In genomic region chr6:169098136-169098535, GRCh38 we compare ENCODE assay signal across 17 cellular contexts.
"Had no signal": no experiment of that assay in that cellular context is flagged by ENCODE, and none has a peak within 500 bp of the region (broad histone marks: within the 10 kb centered on the region; RNA-seq: fewer than 3 reads in every experiment).

No MANE protein-coding gene starts in this region.

- H3K27ac ChIP-seq: esophagus squamous epithelium, vagina had no signal

- H3K27ac Mint-ChIP-seq: activated CD4-positive, alpha-beta T cell treated with anti-CD3 and anti-CD28 coated beads, Interleukin-2, amount 10 ng/mL, durations not matched to agents 24 days and 14 days; activated CD8-positive, alpha-beta T cell treated with anti-CD3 and anti-CD28 coated beads, Interleukin-2, amount 10 ng/mL, durations not matched to agents 7 days and 5 days; activated naive CD4-positive, alpha-beta T cell treated with anti-CD3 and anti-CD28 coated beads for 36 hours; effector memory CD8-positive, alpha-beta T cell; naive thymus-derived CD8-positive, alpha-beta T cell had no signal

- DNase-seq: activated CD4-positive, alpha-beta T cell treated with anti-CD3 and anti-CD28 coated beads, Interleukin-2, amount 10 ng/mL, durations not matched to agents 24 days and 14 days; activated CD8-positive, alpha-beta T cell treated with anti-CD3 and anti-CD28 coated beads, Interleukin-2, amount 10 ng/mL, durations not matched to agents 7 days and 5 days; activated naive CD4-positive, alpha-beta T cell treated with anti-CD3 and anti-CD28 coated beads for 36 hours; activated T-cell treated with anti-CD3 and anti-CD28 coated beads, Interleukin-2, amount 50 U/mL, for 4 hours; aorta; effector memory CD8-positive, alpha-beta T cell; esophagus squamous epithelium; foreskin fibroblast; mesenchymal stem cell; mucosa of descending colon; naive thymus-derived CD8-positive, alpha-beta T cell; posterior cingulate gyrus; sigmoid colon; stimulated activated naive CD8-positive, alpha-beta T cell treated with anti-CD3 and anti-CD28 coated beads, Interleukin-15, Interleukin-2, amounts not matched to agents 100 U/mL and 50 U/mL, for 24 hours; substantia nigra had no signal

- H3K4me3 Mint-ChIP-seq: activated CD4-positive, alpha-beta T cell treated with anti-CD3 and anti-CD28 coated beads, Interleukin-2, amount 10 ng/mL, durations not matched to agents 24 days and 14 days; activated CD8-positive, alpha-beta T cell treated with anti-CD3 and anti-CD28 coated beads, Interleukin-2, amount 10 ng/mL, durations not matched to agents 7 days and 5 days; activated naive CD4-positive, alpha-beta T cell treated with anti-CD3 and anti-CD28 coated beads for 36 hours; activated T-cell treated with anti-CD3 and anti-CD28 coated beads, Interleukin-2, amount 50 U/mL, for 4 hours; effector memory CD8-positive, alpha-beta T cell; naive thymus-derived CD8-positive, alpha-beta T cell had no signal

- H3K9me3 Mint-ChIP-seq: activated CD4-positive, alpha-beta T cell treated with anti-CD3 and anti-CD28 coated beads, Interleukin-2, amount 10 ng/mL, durations not matched to agents 24 days and 14 days; activated naive CD4-positive, alpha-beta T cell treated with anti-CD3 and anti-CD28 coated beads for 36 hours; activated T-cell treated with anti-CD3 and anti-CD28 coated beads, Interleukin-2, amount 50 U/mL, for 4 hours; effector memory CD8-positive, alpha-beta T cell had no signal

- H3K27me3 ChIP-seq: esophagus squamous epithelium, sigmoid colon, tibial nerve, vagina had no signal

- H3K27me3 Mint-ChIP-seq: activated CD4-positive, alpha-beta T cell treated with anti-CD3 and anti-CD28 coated beads, Interleukin-2, amount 10 ng/mL, durations not matched to agents 24 days and 14 days had no signal

- H3K4me3 ChIP-seq: esophagus squamous epithelium, mucosa of descending colon, sigmoid colon, tibial nerve, vagina had no signal

- H3K36me3 ChIP-seq: esophagus squamous epithelium, sigmoid colon, tibial nerve, vagina had no signal

- H3K4me1 Mint-ChIP-seq: activated CD4-positive, alpha-beta T cell treated with anti-CD3 and anti-CD28 coated beads, Interleukin-2, amount 10 ng/mL, durations not matched to agents 24 days and 14 days; naive thymus-derived CD8-positive, alpha-beta T cell had no signal

- ATAC-seq: activated CD8-positive, alpha-beta T cell treated with anti-CD3 and anti-CD28 coated beads, Interleukin-2, amount 10 ng/mL, durations not matched to agents 7 days and 5 days; activated T-cell treated with anti-CD3 and anti-CD28 coated beads, Interleukin-2, amount 50 U/mL, for 4 hours; effector memory CD8-positive, alpha-beta T cell; mucosa of descending colon; naive thymus-derived CD8-positive, alpha-beta T cell; stimulated activated naive CD8-positive, alpha-beta T cell treated with anti-CD3 and anti-CD28 coated beads, Interleukin-15, Interleukin-2, amounts not matched to agents 100 U/mL and 50 U/mL, for 24 hours had no signal

- H3K9me3 ChIP-seq: esophagus squamous epithelium, mucosa of descending colon, sigmoid colon, vagina had no signal

- H3K4me1 ChIP-seq: esophagus squamous epithelium, vagina had no signal
